1 cellular context compared by ENCODE assay signal in the genomic region with DNA sequence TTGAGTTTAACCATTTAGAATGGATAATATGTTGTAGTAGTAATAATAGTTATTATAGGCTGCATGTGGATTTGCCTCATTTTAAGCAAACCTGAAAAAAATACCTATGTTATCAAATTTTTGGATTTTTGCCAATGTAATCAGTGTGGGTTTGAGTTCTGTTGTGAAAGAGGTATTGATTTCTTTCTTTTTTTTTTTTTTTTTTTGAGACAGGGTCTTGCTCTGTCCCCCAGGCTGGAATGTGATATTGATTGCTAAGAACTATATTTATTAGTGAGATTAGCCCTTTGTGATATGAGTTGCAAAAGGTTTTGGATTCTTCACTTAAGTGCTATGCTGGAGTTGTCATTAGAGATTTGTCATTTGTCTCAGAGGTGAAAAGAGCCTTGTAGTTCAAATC.
TF ChIP-seq lines count a peak whose summit lies in the region.

No MANE protein-coding gene starts in this region.

TF ChIP-seq in HepG2, 621 proteins besides CTCF, POLR2A, EP300 and RAD21 (continued from another document):
- no peak for TF ChIP-seq SP140L (CRISPR knock-in tag; IDR thresholded peaks at IDR 0.05; ENCODE audit: borderline replicate concordance)
- no peak for TF ChIP-seq ZFP90 (CRISPR knock-in tag; IDR thresholded peaks at IDR 0.05; ENCODE audit: borderline replicate concordance)
- TF ChIP-seq, protein P1, sequence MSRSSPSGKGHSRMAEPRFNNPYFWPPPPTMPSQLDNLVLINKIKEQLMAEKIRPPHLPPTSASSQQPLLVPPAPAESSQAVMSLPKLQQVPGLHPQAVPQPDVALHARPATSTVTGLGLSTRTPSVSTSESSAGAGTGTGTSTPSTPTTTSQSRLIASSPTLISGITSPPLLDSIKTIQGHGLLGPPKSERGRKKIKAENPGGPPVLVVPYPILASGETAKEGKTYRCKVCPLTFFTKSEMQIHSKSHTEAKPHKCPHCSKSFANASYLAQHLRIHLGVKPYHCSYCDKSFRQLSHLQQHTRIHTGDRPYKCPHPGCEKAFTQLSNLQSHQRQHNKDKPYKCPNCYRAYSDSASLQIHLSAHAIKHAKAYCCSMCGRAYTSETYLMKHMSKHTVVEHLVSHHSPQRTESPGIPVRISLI (CRISPR knock-in tag; IDR thresholded peaks at IDR 0.05; ENCODE audit: borderline replicate concordance) = peak; percentile 88
- no peak for TF ChIP-seq STAT5B (CRISPR knock-in tag; IDR thresholded peaks at IDR 0.05)
- no peak for TF ChIP-seq KLF13 (CRISPR knock-in tag; IDR thresholded peaks at IDR 0.05)
- no peak for TF ChIP-seq NCOA2 (CRISPR knock-in tag; IDR thresholded peaks at IDR 0.05)
- no peak for TF ChIP-seq MYC (CRISPR knock-in tag; IDR thresholded peaks at IDR 0.05; ENCODE audit: borderline replicate concordance)
- TF ChIP-seq FOXJ3 (CRISPR knock-in tag; IDR thresholded peaks at IDR 0.05; ENCODE audit: borderline replicate concordance) = peak; percentile 23; the same call in 1 of the 2 replicates
- TF ChIP-seq ZNF878 (CRISPR knock-in tag; IDR thresholded peaks at IDR 0.05) = no peak
